Comparison of ENCODE assay signal across 8 cellular contexts in genomic region chr2:239882335-239882734, GRCh38.
DNase-seq lines count a peak whose midpoint lies in the region; ATAC-seq and TF ChIP-seq lines count a peak whose summit lies in the region.

No MANE protein-coding gene starts in this region.

- CTCF ChIA-PET in activated CD4-positive, alpha-beta T cell treated with anti-CD3 and anti-CD28 coated beads for 36 hours (lab: Charles Lee), result interaction anchor here (0.7 kb wide), 2 partner anchors 177 to 360 kb away, joined by 3 read pairs; no protein-coding TSS in a partner anchor

- peaks cover 3% of the 10 kb centered on the region for H3K36me3 Mint-ChIP-seq in activated CD4-positive, alpha-beta T cell treated with anti-CD3 and anti-CD28 coated beads for 36 hours (ENCODE audit: low read depth)

- no peak overlapping the region for H3K27ac Mint-ChIP-seq in activated CD4-positive, alpha-beta T cell treated with anti-CD3 and anti-CD28 coated beads for 36 hours

- peaks cover 13% of the 10 kb centered on the region for H3K9me3 Mint-ChIP-seq in activated CD4-positive, alpha-beta T cell treated with anti-CD3 and anti-CD28 coated beads for 36 hours (ENCODE audit: low read depth)

- H3K4me1 ChIP-seq in colonic mucosa, result no peaks in the 10 kb centered on the region

- peak overlapping the region; percentile 10 for H3K27ac ChIP-seq in KOPT-K1 (ENCODE audit: low read depth, low read length, poor library complexity, severe bottlenecking)
- no peak overlapping the region for H3K27ac ChIP-seq in colonic mucosa

- H3K9me3 ChIP-seq in KOPT-K1 (ENCODE audit: insufficient read depth, low read length, poor library complexity, severe bottlenecking) (peaks cover 19% of the 10 kb centered on the region), colonic mucosa (no peaks in the 10 kb centered on the region)

- no peak overlapping the region for H3K4me3 ChIP-seq in colonic mucosa

- intact Hi-C loops in activated CD4-positive, alpha-beta T cell treated with anti-CD3 and anti-CD28 coated beads for 36 hours (cut with DNase I, micrococcal nuclease), result loop anchor here (1.0 to 5.0 kb wide), 4 partner anchors 480 to 1512 kb away; partner anchors contain the start of gene HDAC4 (in 1 of the 2)
- intact Hi-C loops in colonic mucosa (cut with DNase I), result loop anchor here (10.0 kb wide), 1 partner anchor 628 kb away; no protein-coding TSS in a partner anchor

- no peaks in the 10 kb centered on the region for H3K36me3 ChIP-seq in KOPT-K1 (ENCODE audit: insufficient read depth, low read length)
- H3K36me3 ChIP-seq in colonic mucosa, result no peaks in the 10 kb centered on the region

- TF ChIP-seq CTCF in colonic mucosa (IDR thresholded peaks at IDR 0.05), result peak; percentile 66

- H3K4me3 Mint-ChIP-seq in activated CD4-positive, alpha-beta T cell treated with anti-CD3 and anti-CD28 coated beads for 36 hours, result no peak overlapping the region

- no peak overlapping the region for H3K9ac ChIP-seq in colonic mucosa (ENCODE audit: low read depth in 2 of 2, low read length in 2 of 2)

- peak; percentile 75 for ATAC-seq in activated CD4-positive, alpha-beta T cell treated with anti-CD3 and anti-CD28 coated beads for 36 hours
- no peak for ATAC-seq in GM19023 (IDR thresholded peaks at IDR 0.05; ENCODE audit: unreplicated experiment)
- ATAC-seq in GM18517 (IDR thresholded peaks at IDR 0.05; ENCODE audit: unreplicated experiment), result no peak

- POLR2A ChIA-PET in activated CD4-positive, alpha-beta T cell treated with anti-CD3 and anti-CD28 coated beads for 36 hours (lab: Charles Lee), result no interaction called here

- no peaks in the 10 kb centered on the region for H3K27me3 ChIP-seq in colonic mucosa

- peak; percentile 1 for DNase-seq in COR-L47 (lab: John Stamatoyannopoulos, UW)
- peak; percentile 77 for DNase-seq in activated CD4-positive, alpha-beta T cell treated with anti-CD3 and anti-CD28 coated beads for 36 hours
- DNase-seq in colonic mucosa, result peak; percentile 65
- peak; percentile 51 for DNase-seq in medulla oblongata (ENCODE audit: extremely low spot score)
- peak; percentile 21 for DNase-seq in stimulated activated CD8-positive, alpha-beta memory T cell treated with anti-CD3 and anti-CD28 coated beads, Interleukin-7, amount 100 ng/mL, for 24 hours (ENCODE audit: low read depth)

- peaks cover 4% of the 10 kb centered on the region for H3K4me1 Mint-ChIP-seq in activated CD4-positive, alpha-beta T cell treated with anti-CD3 and anti-CD28 coated beads for 36 hours

- no peaks in the 10 kb centered on the region for H3K27me3 Mint-ChIP-seq in activated CD4-positive, alpha-beta T cell treated with anti-CD3 and anti-CD28 coated beads for 36 hours

Comparison
In these comparisons a context has a peak if more than half of its experiments do, and no peak if none do; other contexts are left out.
1. DNase-seq: peak in every context shown above with its lines; median percentile 77 in activated CD4-positive, alpha-beta T cell treated with anti-CD3 and anti-CD28 coated beads for 36 hours; 65 in colonic mucosa; 51 in medulla oblongata; 21 in stimulated activated CD8-positive, alpha-beta memory T cell treated with anti-CD3 and anti-CD28 coated beads, Interleukin-7, amount 100 ng/mL, for 24 hours; 1 in COR-L47.